16 cellular contexts compared by ENCODE assay signal in genomic region chr13:100063906-100064305, GRCh38. TPM values are rescaled to one million over a fixed set of nuclear protein-coding genes. Genes with fewer than 3 reads are reported as not detected.
A peak's percentile ranks its signal among the peaks of the same experiment; 100 is the strongest.
DNase-seq lines count a peak whose midpoint lies in the region; ATAC-seq and TF ChIP-seq lines count a peak whose summit lies in the region.
"Had no signal": no experiment of that assay in that cellular context is flagged by ENCODE, and none has a peak within 500 bp of the region (broad histone marks: within the 10 kb centered on the region; RNA-seq: fewer than 3 reads in every experiment).

No MANE protein-coding gene starts in this region.

- H3K4ac ChIP-seq in neuronal stem cell (ENCODE audit: low read length): no peak overlapping the region

- H3K27ac ChIP-seq in ectodermal cell (ENCODE audit: insufficient read depth, low read depth, low read length, poor library complexity, severe bottlenecking) (peak overlapping the region; percentile 26), neuronal stem cell (replicated peaks; ENCODE audit: low read length) (peak overlapping the region; percentile 66), osteoblast (ENCODE audit: low read depth, low read length) (no peak overlapping the region)
- H3K27ac ChIP-seq: GM23248 had no signal

- no peak overlapping the region for H4K8ac ChIP-seq in neuronal stem cell (ENCODE audit: low read depth, low read length)

- TF ChIP-seq CTCF in osteoblast (IDR thresholded peaks at IDR 0.05; ENCODE audit: extremely low read depth, low read depth, low read length): no peak

- H3K79me1 ChIP-seq in neuronal stem cell (ENCODE audit: low read depth, low read length): no peaks in the 10 kb centered on the region

- no peak overlapping the region for H2BK15ac ChIP-seq in neuronal stem cell (ENCODE audit: low read length)

- H3K4me3 ChIP-seq in ectodermal cell (ENCODE audit: insufficient read depth, low read depth, low read length) (no peak overlapping the region), neuronal stem cell (ENCODE audit: low read length in 2 of 2) (no peak overlapping the region), osteoblast (ENCODE audit: insufficient read depth, low read length) (no peak overlapping the region)
- H3K4me3 ChIP-seq: GM12878, GM23248 had no signal

- H3K14ac ChIP-seq in neuronal stem cell (ENCODE audit: low read length): no peak overlapping the region

- H3K27me3 ChIP-seq in ectodermal cell (ENCODE audit: control insufficient read depth, insufficient read depth, low read length, poor library complexity, severe bottlenecking): no peaks in the 10 kb centered on the region
- no peaks in the 10 kb centered on the region for H3K27me3 ChIP-seq in neuronal stem cell (ENCODE audit: control insufficient read depth in 3 of 3, insufficient read depth in 3 of 3, low read depth in 1 of 3, low read length in 3 of 3)
- H3K27me3 ChIP-seq in osteoblast (ENCODE audit: insufficient read depth, low read length): peaks cover 2% of the 10 kb centered on the region

- H3K9me3 ChIP-seq in ectodermal cell (ENCODE audit: control insufficient read depth, low read length) (no peaks in the 10 kb centered on the region), neuronal stem cell (replicated peaks in 1 of 2; ENCODE audit: control insufficient read depth in 2 of 2, insufficient read depth in 1 of 2, low read depth in 1 of 2, low read length in 2 of 2) (peaks cover 0 to 6% of the 10 kb centered on the region in 2 donors), osteoblast (ENCODE audit: low read depth, low read length) (no peaks in the 10 kb centered on the region)

- DNase-seq in NCI-H2227 (lab: John Stamatoyannopoulos, UW; ENCODE audit: unreplicated experiment) (peak; percentile 31), neuronal stem cell (ENCODE audit: low spot score) (peak; percentile 24), osteoblast (ENCODE audit: insufficient read length, low spot score, missing footprints) (no peak), sciatic nerve (ENCODE audit: low spot score) (no peak)
- DNase-seq in stimulated activated CD4-positive, alpha-beta T cell treated with anti-CD3 and anti-CD28 coated beads, Interleukin-2, amount 100 ng/mL, for 24 hours: no peak
- DNase-seq: C1 segment of cervical spinal cord; Caco-2; CD4-positive, alpha-beta memory T cell; DMS153; EL; GDM1; H7 had no signal

- no peak overlapping the region for H2BK120ac ChIP-seq in neuronal stem cell (ENCODE audit: low read depth, low read length)

- H3K79me2 ChIP-seq in osteoblast (ENCODE audit: insufficient read depth, low read length): no peaks in the 10 kb centered on the region

- no peak overlapping the region for H3K18ac ChIP-seq in neuronal stem cell (ENCODE audit: low read length)

- no peaks in the 10 kb centered on the region for H4K20me1 ChIP-seq in osteoblast (ENCODE audit: insufficient read depth, low read length)

- no peak overlapping the region for H2BK12ac ChIP-seq in neuronal stem cell (ENCODE audit: low read length)

- H3K4me2 ChIP-seq in neuronal stem cell (ENCODE audit: insufficient read depth, low read length, poor library complexity, severe bottlenecking): no peak overlapping the region
- H3K4me2 ChIP-seq in osteoblast (ENCODE audit: insufficient read depth, low read length): no peak overlapping the region

- no peaks in the 10 kb centered on the region for H3K36me3 ChIP-seq in ectodermal cell (ENCODE audit: control insufficient read depth, insufficient read depth, low read length)
- no peaks in the 10 kb centered on the region for H3K36me3 ChIP-seq in neuronal stem cell (replicated peaks in 1 of 2; ENCODE audit: control insufficient read depth in 2 of 2, insufficient read depth in 2 of 2, low read length in 2 of 2)
- no peaks in the 10 kb centered on the region for H3K36me3 ChIP-seq in osteoblast (ENCODE audit: insufficient read depth, low read length)

- no peak for ATAC-seq in sciatic nerve
- ATAC-seq: GM12878, HCT116 had no signal

- no peak overlapping the region for H2BK5ac ChIP-seq in neuronal stem cell (ENCODE audit: low read length)

- no peak overlapping the region for H2AK5ac ChIP-seq in neuronal stem cell (ENCODE audit: low read depth, low read length)

- H2AFZ ChIP-seq in neuronal stem cell (ENCODE audit: low read length) (peak overlapping the region; percentile 23), osteoblast (ENCODE audit: low read length) (no peak overlapping the region)
- H2AFZ ChIP-seq: GM23248 had no signal

- no peak overlapping the region for H4K91ac ChIP-seq in neuronal stem cell (ENCODE audit: low read depth, low read length, poor library complexity)

- no peak overlapping the region for H3K9ac ChIP-seq in neuronal stem cell (ENCODE audit: low read depth, low read length, poor library complexity)
- H3K9ac ChIP-seq: GM23248 had no signal

- H3K23ac ChIP-seq in neuronal stem cell (ENCODE audit: low read depth, low read length, poor library complexity): no peak overlapping the region

- WGBS in ectodermal cell, 2 experiments: 70 to 78% methylated on average over 5 of the region's 5 CpGs
- no CpG with 5 or more reads among the region's 5 CpGs for WGBS in neuronal stem cell (ENCODE audit: extremely low coverage in 2 of 2, insufficient read length in 2 of 2, insufficient replicate concordance in 1 of 2), 2 donors

- H3K4me1 ChIP-seq in ectodermal cell (ENCODE audit: control insufficient read depth, insufficient read depth, low read length): peaks cover 16% of the 10 kb centered on the region
- H3K4me1 ChIP-seq in neuronal stem cell (ENCODE audit: control insufficient read depth in 2 of 2, insufficient read depth in 1 of 2, low read depth in 1 of 2, low read length in 2 of 2): peaks cover 7 to 9% of the 10 kb centered on the region in 2 donors
- H3K4me1 ChIP-seq in osteoblast (ENCODE audit: insufficient read depth, low read length): no peaks in the 10 kb centered on the region
- H3K4me1 ChIP-seq: Caco-2 had no signal

- intact Hi-C loops in sciatic nerve (cut with DNase I): no loop called here

RNA-seq across cellular contexts. Expression of gene PCCA, which starts 25.0 kb away (rescaled TPM):
- 36.3 TPM for polyA plus RNA-seq in ectodermal cell (2013, experiment 1 of 4)
- polyA plus RNA-seq in ectodermal cell (2013, experiment 2 of 4): 42.0 TPM
- polyA plus RNA-seq in ectodermal cell (2013, experiment 3 of 4): 44.1 TPM
- 46.6 TPM for polyA plus RNA-seq in ectodermal cell (2013, experiment 4 of 4)
- 32.7 TPM for polyA plus RNA-seq in neuronal stem cell (2013, experiment 1 of 2)
- polyA plus RNA-seq in neuronal stem cell (2013, experiment 2 of 2): 35.4 TPM
- total RNA-seq in osteoblast (40.5 and 51.0 TPM in 2 replicates), sciatic nerve (34.8 TPM)

Comparison
In these comparisons a context has a peak if more than half of its experiments do, and no peak if none do; other contexts are left out.
1. DNase-seq: peak in NCI-H2227 (single experiment) and neuronal stem cell (single experiment); none in osteoblast (single experiment), stimulated activated CD4-positive, alpha-beta T cell treated with anti-CD3 and anti-CD28 coated beads, Interleukin-2, amount 100 ng/mL, for 24 hours (0 of 2) and sciatic nerve (single experiment).